In the genomic region with DNA sequence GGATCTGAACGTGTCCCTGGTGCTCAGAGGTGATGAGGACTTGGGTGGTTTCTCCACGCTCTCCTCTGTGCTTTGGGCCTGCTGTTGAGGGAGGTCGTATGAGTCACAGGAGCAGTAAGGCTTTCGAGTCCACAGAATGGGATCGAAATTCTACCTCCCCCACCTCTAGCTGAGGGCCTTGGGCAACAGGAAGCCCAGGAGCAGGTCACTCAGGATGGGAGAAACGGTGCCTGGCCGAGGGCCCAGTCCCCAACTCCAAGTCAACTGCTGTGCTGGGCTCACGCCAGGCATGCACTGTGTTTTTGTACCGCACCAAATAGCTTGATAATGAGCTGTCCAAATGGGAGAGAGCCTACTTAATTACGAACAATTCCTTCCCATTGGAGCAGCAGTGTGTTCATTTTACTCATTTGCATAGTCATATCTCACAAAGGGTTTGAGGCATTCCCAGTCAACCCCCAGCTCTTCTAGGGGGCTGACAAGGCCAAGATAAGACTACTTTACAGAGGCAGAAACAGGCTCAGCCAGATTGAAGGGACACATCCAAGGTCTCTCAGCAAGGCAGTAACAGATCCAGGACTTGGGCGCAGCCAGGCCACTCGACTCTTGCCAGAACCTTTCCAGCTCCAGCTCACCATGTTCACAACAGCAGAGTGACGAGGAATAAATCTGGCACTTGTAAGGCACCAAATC, we compare ENCODE assay signal across 11 cellular contexts. TPM values are rescaled to one million over a fixed set of nuclear protein-coding genes. Genes with fewer than 3 reads are reported as not detected.
A peak's percentile ranks its signal among the peaks of the same experiment; 100 is the strongest.
DNase-seq lines count a peak whose midpoint lies in the region; ATAC-seq and TF ChIP-seq lines count a peak whose summit lies in the region.
"Had no signal": no experiment of that assay in that cellular context is flagged by ENCODE, and none has a peak within 500 bp of the region (broad histone marks: within the 10 kb centered on the region; RNA-seq: fewer than 3 reads in every experiment).

No MANE protein-coding gene starts in this region.

- H3K4me1 ChIP-seq in SJCRH30, result peaks cover 4% of the 10 kb centered on the region; the same call in 1 of the 2 replicates

- no peak for TF ChIP-seq CTCF in foreskin fibroblast (IDR thresholded peaks at IDR 0.05; ENCODE audit: low read depth, low read length)

- no peaks in the 10 kb centered on the region; the same call in 1 of the 2 replicates for H3K36me3 ChIP-seq in SJCRH30

- intact Hi-C loops in sciatic nerve (cut with DNase I), result no loop called here

- DNase-seq in GM04504 (ENCODE audit: low read depth) (peak; percentile 75), SJCRH30 (peak; percentile 54 to 59), foreskin fibroblast (peak; percentile 86 to 91), sciatic nerve (ENCODE audit: low spot score) (peak; percentile 22), superior temporal gyrus (ENCODE audit: extremely low spot score) (no peak), NCI-H524 (lab: John Stamatoyannopoulos, UW) (no peak), DMS79 treated with DMSO at 0.1 percent for 48 hours (lab: John Stamatoyannopoulos, UW) (no peak)
- DNase-seq: activated CD4-positive, CD25-positive, alpha-beta regulatory T cell treated with anti-CD3 and anti-CD28 coated beads, Interleukin-2, amount 50 U/mL, for 72 hours; left colon; NCI-H2171 treated with DMSO at 0.1 percent for 48 hours had no signal

- no peaks in the 10 kb centered on the region for H3K27me3 ChIP-seq in SJCRH30

- ATAC-seq in sciatic nerve (no peak), HG03139 (IDR thresholded peaks at IDR 0.05; ENCODE audit: unreplicated experiment) (no peak)
- ATAC-seq: left colon had no signal

- H3K27ac ChIP-seq in SJCRH30, result no peak overlapping the region; the same call in 1 of the 2 replicates

- H3K9me3 ChIP-seq in SJCRH30 (replicated peaks), result no peaks in the 10 kb centered on the region

- no peak overlapping the region for H3K4me3 ChIP-seq in SJCRH30
- H3K4me3 ChIP-seq in foreskin fibroblast (ENCODE audit: low read depth in 1 of 2, low read length in 2 of 2), result no peak overlapping the region

RNA-seq across cellular contexts. Expression of a gene that starts 53.6 kb away (rescaled TPM):
- total RNA-seq in SJCRH30 (2014; rRNA removed; shearing (Covaris generic)), result 10.8 and 11.9 TPM in 2 replicates
- 0.98 TPM for total RNA-seq in sciatic nerve

Comparison
In these comparisons a context has a peak if more than half of its experiments do, and no peak if none do; other contexts are left out.
1. DNase-seq: peak in GM04504 (single experiment), SJCRH30 (2 of 2), foreskin fibroblast (2 of 2) and sciatic nerve (single experiment); none in superior temporal gyrus (single experiment), NCI-H524 (0 of 2) and DMS79 treated with DMSO at 0.1 percent for 48 hours (single experiment).